In the genomic region with DNA sequence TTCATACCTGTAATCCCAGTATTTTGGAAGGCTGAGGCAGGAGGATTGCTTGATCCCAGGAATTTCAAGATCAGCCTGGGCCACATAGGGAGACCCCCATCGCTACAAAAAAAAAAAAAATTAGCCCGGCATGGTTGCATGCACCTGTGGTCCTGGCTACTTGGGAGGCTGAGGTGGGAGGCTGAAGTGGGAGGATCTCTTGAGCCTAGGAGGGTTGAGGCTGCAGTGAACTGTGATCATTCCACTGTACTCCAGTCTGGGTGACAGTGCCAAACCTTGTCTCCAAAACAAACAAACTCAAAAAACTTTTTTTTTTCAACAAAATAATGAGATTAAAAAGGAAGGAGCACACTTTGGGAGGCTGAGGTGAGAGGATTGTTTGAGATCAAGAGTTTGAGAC, we compare ENCODE assay signal across 22 cellular contexts.
"Had no signal": no experiment of that assay in that cellular context is flagged by ENCODE, and none has a peak within 500 bp of the region (broad histone marks: within the 10 kb centered on the region; RNA-seq: fewer than 3 reads in every experiment).

No MANE protein-coding gene starts in this region.

- H3K27me3 ChIP-seq: hepatocyte, left lung, ovary, right atrium auricular region, right lobe of liver, suprapubic skin, tibial artery, upper lobe of right lung had no signal

- H3K4me1 ChIP-seq: right atrium auricular region, suprapubic skin, upper lobe of right lung had no signal

- H2AFZ ChIP-seq: hepatocyte had no signal

- H3K27ac Mint-ChIP-seq: naive thymus-derived CD4-positive, alpha-beta T cell; natural killer cell treated with Interleukin-12 subunit alpha and Interleukin-12 subunit beta and Interleukin-15 and Interleukin-18, amount 100 ng/mL, for 72 hours; progenitor cell of endocrine pancreas; stimulated activated effector memory CD8-positive, alpha-beta T cell treated with anti-CD3 and anti-CD28 coated beads, Interleukin-12 subunit alpha, Interleukin-12 subunit beta, amount 100 ng/mL, for 72 hours; stimulated activated naive CD8-positive, alpha-beta T cell treated with anti-CD3 and anti-CD28 coated beads, Interleukin-15, Interleukin-2, amounts not matched to agents 100 ng/mL and 50 ng/mL, for 24 hours had no signal

- H3K9me3 Mint-ChIP-seq: natural killer cell treated with Interleukin-12 subunit alpha and Interleukin-12 subunit beta and Interleukin-15 and Interleukin-18, amount 100 ng/mL, for 72 hours; stimulated activated effector memory CD8-positive, alpha-beta T cell treated with anti-CD3 and anti-CD28 coated beads, Interleukin-12 subunit alpha, Interleukin-12 subunit beta, amount 100 ng/mL, for 72 hours; stimulated activated naive CD8-positive, alpha-beta T cell treated with anti-CD3 and anti-CD28 coated beads, Interleukin-15, Interleukin-2, amounts not matched to agents 100 ng/mL and 50 ng/mL, for 24 hours had no signal

- H3K27me3 Mint-ChIP-seq: naive thymus-derived CD4-positive, alpha-beta T cell; progenitor cell of endocrine pancreas; stimulated activated naive CD8-positive, alpha-beta T cell treated with anti-CD3 and anti-CD28 coated beads, Interleukin-15, Interleukin-2, amounts not matched to agents 100 ng/mL and 50 ng/mL, for 24 hours had no signal

- H3K4me3 Mint-ChIP-seq: naive thymus-derived CD4-positive, alpha-beta T cell; natural killer cell treated with Interleukin-12 subunit alpha and Interleukin-12 subunit beta and Interleukin-15 and Interleukin-18, amount 100 ng/mL, for 72 hours; stimulated activated effector memory CD8-positive, alpha-beta T cell treated with anti-CD3 and anti-CD28 coated beads, Interleukin-12 subunit alpha, Interleukin-12 subunit beta, amount 100 ng/mL, for 72 hours; stimulated activated naive CD8-positive, alpha-beta T cell treated with anti-CD3 and anti-CD28 coated beads, Interleukin-15, Interleukin-2, amounts not matched to agents 100 ng/mL and 50 ng/mL, for 24 hours had no signal

- ATAC-seq: left colon; left lung; mucosa of descending colon; naive thymus-derived CD4-positive, alpha-beta T cell; natural killer cell treated with Interleukin-12 subunit alpha and Interleukin-12 subunit beta and Interleukin-15 and Interleukin-18, amount 100 ng/mL, for 72 hours; stimulated activated effector memory CD8-positive, alpha-beta T cell treated with anti-CD3 and anti-CD28 coated beads, Interleukin-12 subunit alpha, Interleukin-12 subunit beta, amount 100 ng/mL, for 72 hours; upper lobe of right lung had no signal

- DNase-seq: islet precursor cell; left colon; left lung; mucosa of descending colon; naive thymus-derived CD4-positive, alpha-beta T cell; ovary; right lobe of liver; stimulated activated CD4-positive, alpha-beta T cell treated with anti-CD3 and anti-CD28 coated beads, Interleukin-4, amount 100 ng/mL, for 24 hours; stimulated activated naive CD4-positive, alpha-beta T cell; tibial artery; trophoblast cell; upper lobe of right lung had no signal

- H3K4me3 ChIP-seq: hepatocyte, left lung, lung, mucosa of descending colon, ovary, right atrium auricular region, smooth muscle cell, suprapubic skin, thoracic aorta, tibial artery, upper lobe of right lung had no signal

- H3K36me3 ChIP-seq: left lung, ovary, right atrium auricular region, right lobe of liver, suprapubic skin, thoracic aorta, tibial artery, upper lobe of right lung had no signal

- H3K4me2 ChIP-seq: hepatocyte, smooth muscle cell had no signal

- H3K4me1 Mint-ChIP-seq: stimulated activated effector memory CD8-positive, alpha-beta T cell treated with anti-CD3 and anti-CD28 coated beads, Interleukin-12 subunit alpha, Interleukin-12 subunit beta, amount 100 ng/mL, for 72 hours had no signal

- H3K27ac ChIP-seq: hepatocyte, left lung, ovary, right atrium auricular region, suprapubic skin, thoracic aorta, tibial artery, upper lobe of right lung had no signal

- H3K36me3 Mint-ChIP-seq: natural killer cell treated with Interleukin-12 subunit alpha and Interleukin-12 subunit beta and Interleukin-15 and Interleukin-18, amount 100 ng/mL, for 72 hours; stimulated activated effector memory CD8-positive, alpha-beta T cell treated with anti-CD3 and anti-CD28 coated beads, Interleukin-12 subunit alpha, Interleukin-12 subunit beta, amount 100 ng/mL, for 72 hours had no signal
